ENCODE assay signal across 1 cellular context in the genomic region with DNA sequence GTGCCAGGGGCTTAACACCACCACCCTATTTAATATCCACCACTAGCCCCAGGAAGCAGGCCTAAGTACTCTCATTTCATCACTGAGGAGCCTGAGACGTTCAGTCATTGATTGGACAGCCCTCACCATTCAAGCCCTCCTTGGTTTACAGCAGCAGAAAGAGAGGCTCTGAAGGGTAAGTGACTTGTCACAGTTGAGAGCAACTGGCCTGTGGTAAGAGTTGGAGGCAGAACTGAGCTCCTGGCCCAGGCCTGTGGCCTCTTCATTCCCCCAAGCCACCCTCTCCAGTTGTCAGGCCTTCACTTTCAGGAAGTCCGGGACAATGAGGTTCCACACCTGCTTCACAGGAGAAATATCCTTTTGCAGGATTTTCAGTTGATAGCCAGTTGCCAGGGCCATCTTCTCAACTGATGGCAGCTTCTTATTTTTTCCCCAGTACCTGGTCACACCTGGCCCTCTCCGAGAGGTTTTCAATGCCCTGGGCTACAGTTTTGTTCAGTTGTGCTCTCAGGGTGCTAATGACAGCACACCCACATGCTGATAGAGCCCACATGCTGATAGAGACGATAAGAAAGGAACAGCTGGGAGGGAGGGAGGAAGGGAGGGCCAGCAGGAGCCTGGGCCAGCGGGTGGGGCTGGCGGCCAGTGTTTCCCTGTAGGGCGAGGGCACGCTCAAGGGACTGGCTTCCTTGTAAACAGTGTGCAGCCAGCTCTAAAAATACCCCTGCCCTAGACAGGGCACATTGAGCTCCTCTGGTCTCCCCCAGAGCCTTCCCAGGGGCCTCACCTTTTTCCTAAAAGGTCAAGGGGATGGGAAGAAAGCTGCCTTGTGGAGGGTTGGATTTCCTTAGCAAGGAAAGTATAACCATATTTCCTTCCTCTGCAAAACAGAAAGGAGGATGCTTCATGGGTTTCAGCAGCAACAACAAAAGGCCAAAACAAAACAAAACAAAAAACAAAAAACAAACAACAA.
TF ChIP-seq lines count a peak whose summit lies in the region.

No MANE protein-coding gene starts in this region.

TF ChIP-seq in HepG2, 621 proteins besides CTCF, POLR2A, EP300 and RAD21 (continued from another document):
- no peak for TF ChIP-seq ZNF484 (CRISPR knock-in tag; IDR thresholded peaks at IDR 0.05; ENCODE audit: borderline replicate concordance, low read depth)
- no peak for TF ChIP-seq REPIN1 (CRISPR knock-in tag; IDR thresholded peaks at IDR 0.05; ENCODE audit: borderline replicate concordance, low read depth)
- TF ChIP-seq, protein P1, sequence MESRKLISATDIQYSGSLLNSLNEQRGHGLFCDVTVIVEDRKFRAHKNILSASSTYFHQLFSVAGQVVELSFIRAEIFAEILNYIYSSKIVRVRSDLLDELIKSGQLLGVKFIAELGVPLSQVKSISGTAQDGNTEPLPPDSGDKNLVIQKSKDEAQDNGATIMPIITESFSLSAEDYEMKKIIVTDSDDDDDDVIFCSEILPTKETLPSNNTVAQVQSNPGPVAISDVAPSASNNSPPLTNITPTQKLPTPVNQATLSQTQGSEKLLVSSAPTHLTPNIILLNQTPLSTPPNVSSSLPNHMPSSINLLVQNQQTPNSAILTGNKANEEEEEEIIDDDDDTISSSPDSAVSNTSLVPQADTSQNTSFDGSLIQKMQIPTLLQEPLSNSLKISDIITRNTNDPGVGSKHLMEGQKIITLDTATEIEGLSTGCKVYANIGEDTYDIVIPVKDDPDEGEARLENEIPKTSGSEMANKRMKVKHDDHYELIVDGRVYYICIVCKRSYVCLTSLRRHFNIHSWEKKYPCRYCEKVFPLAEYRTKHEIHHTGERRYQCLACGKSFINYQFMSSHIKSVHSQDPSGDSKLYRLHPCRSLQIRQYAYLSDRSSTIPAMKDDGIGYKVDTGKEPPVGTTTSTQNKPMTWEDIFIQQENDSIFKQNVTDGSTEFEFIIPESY (CRISPR knock-in tag; IDR thresholded peaks at IDR 0.05), result peak; percentile 95
- TF ChIP-seq ARNT (IDR thresholded peaks at IDR 0.05), result no peak
- 0 out of 2 replicates have a peak, but pooled peaks have one; percentile 20 for TF ChIP-seq HOXA3 (CRISPR knock-in tag; IDR thresholded peaks at IDR 0.05)
- TF ChIP-seq, protein P2, sequence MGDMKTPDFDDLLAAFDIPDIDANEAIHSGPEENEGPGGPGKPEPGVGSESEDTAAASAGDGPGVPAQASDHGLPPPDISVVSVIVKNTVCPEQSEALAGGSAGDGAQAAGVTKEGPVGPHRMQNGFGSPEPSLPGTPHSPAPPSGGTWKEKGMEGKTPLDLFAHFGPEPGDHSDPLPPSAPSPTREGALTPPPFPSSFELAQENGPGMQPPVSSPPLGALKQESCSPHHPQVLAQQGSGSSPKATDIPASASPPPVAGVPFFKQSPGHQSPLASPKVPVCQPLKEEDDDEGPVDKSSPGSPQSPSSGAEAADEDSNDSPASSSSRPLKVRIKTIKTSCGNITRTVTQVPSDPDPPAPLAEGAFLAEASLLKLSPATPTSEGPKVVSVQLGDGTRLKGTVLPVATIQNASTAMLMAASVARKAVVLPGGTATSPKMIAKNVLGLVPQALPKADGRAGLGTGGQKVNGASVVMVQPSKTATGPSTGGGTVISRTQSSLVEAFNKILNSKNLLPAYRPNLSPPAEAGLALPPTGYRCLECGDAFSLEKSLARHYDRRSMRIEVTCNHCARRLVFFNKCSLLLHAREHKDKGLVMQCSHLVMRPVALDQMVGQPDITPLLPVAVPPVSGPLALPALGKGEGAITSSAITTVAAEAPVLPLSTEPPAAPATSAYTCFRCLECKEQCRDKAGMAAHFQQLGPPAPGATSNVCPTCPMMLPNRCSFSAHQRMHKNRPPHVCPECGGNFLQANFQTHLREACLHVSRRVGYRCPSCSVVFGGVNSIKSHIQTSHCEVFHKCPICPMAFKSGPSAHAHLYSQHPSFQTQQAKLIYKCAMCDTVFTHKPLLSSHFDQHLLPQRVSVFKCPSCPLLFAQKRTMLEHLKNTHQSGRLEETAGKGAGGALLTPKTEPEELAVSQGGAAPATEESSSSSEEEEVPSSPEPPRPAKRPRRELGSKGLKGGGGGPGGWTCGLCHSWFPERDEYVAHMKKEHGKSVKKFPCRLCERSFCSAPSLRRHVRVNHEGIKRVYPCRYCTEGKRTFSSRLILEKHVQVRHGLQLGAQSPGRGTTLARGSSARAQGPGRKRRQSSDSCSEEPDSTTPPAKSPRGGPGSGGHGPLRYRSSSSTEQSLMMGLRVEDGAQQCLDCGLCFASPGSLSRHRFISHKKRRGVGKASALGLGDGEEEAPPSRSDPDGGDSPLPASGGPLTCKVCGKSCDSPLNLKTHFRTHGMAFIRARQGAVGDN (CRISPR knock-in tag; IDR thresholded peaks at IDR 0.05), result peak; percentile 37
- TF ChIP-seq, protein P3, sequence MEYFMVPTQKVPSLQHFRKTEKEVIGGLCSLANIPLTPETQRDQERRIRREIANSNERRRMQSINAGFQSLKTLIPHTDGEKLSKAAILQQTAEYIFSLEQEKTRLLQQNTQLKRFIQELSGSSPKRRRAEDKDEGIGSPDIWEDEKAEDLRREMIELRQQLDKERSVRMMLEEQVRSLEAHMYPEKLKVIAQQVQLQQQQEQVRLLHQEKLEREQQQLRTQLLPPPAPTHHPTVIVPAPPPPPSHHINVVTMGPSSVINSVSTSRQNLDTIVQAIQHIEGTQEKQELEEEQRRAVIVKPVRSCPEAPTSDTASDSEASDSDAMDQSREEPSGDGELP (IDR thresholded peaks at IDR 0.05; ENCODE audit: borderline replicate concordance, low read depth), result peak; percentile 63; the same call in 1 of the 2 replicates
- TF ChIP-seq KMT2A (CRISPR knock-in tag; IDR thresholded peaks at IDR 0.05), result no peak
- TF ChIP-seq PLRG1 (conservative IDR thresholded peaks at IDR 0.05), result no peak
- no peak for TF ChIP-seq FOXP1 (IDR thresholded peaks at IDR 0.05)
- TF ChIP-seq FOXP1 (CRISPR knock-in tag; IDR thresholded peaks at IDR 0.05), result no peak
- TF ChIP-seq ERF (CRISPR knock-in tag; IDR thresholded peaks at IDR 0.05), result no peak
- TF ChIP-seq NFYC (CRISPR knock-in tag; IDR thresholded peaks at IDR 0.05), result no peak
- TF ChIP-seq SNAI1 (CRISPR knock-in tag; IDR thresholded peaks at IDR 0.05; ENCODE audit: borderline replicate concordance), result no peak
- TF ChIP-seq ZMYM3 (CRISPR knock-in tag; IDR thresholded peaks at IDR 0.05), result no peak
- TF ChIP-seq NR2F2 (IDR thresholded peaks at IDR 0.05; ENCODE audit: borderline replicate concordance, low read depth), result no peak
- TF ChIP-seq ZNF296 (CRISPR knock-in tag; conservative IDR thresholded peaks at IDR 0.05), result no peak
- TF ChIP-seq MTF1 (CRISPR knock-in tag; IDR thresholded peaks at IDR 0.05), result no peak
- TF ChIP-seq ARHGAP35 (CRISPR knock-in tag; IDR thresholded peaks at IDR 0.05; ENCODE audit: borderline replicate concordance), result no peak
- peak; percentile 36; the same call in 1 of the 2 replicates for TF ChIP-seq SAP130 (CRISPR knock-in tag; IDR thresholded peaks at IDR 0.05; ENCODE audit: low read depth)
- no peak for TF ChIP-seq TCF12 (IDR thresholded peaks at IDR 0.05)
- no peak for TF ChIP-seq TCF12 (CRISPR knock-in tag; IDR thresholded peaks at IDR 0.05)
- TF ChIP-seq RARA (CRISPR knock-in tag; IDR thresholded peaks at IDR 0.05), result 0 out of 2 replicates have a peak, but pooled peaks have one; percentile 9
- no peak for TF ChIP-seq NCOR1 (IDR thresholded peaks at IDR 0.05; ENCODE audit: borderline replicate concordance, low read length)
- no peak for TF ChIP-seq DMAP1 (CRISPR knock-in tag; IDR thresholded peaks at IDR 0.05)
- TF ChIP-seq, protein P4, sequence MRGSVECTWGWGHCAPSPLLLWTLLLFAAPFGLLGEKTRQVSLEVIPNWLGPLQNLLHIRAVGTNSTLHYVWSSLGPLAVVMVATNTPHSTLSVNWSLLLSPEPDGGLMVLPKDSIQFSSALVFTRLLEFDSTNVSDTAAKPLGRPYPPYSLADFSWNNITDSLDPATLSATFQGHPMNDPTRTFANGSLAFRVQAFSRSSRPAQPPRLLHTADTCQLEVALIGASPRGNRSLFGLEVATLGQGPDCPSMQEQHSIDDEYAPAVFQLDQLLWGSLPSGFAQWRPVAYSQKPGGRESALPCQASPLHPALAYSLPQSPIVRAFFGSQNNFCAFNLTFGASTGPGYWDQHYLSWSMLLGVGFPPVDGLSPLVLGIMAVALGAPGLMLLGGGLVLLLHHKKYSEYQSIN (CRISPR knock-in tag; IDR thresholded peaks at IDR 0.05; ENCODE audit: borderline replicate concordance), result no peak
- no peak for TF ChIP-seq ISX (CRISPR knock-in tag; conservative IDR thresholded peaks at IDR 0.05)
- TF ChIP-seq, protein P5, sequence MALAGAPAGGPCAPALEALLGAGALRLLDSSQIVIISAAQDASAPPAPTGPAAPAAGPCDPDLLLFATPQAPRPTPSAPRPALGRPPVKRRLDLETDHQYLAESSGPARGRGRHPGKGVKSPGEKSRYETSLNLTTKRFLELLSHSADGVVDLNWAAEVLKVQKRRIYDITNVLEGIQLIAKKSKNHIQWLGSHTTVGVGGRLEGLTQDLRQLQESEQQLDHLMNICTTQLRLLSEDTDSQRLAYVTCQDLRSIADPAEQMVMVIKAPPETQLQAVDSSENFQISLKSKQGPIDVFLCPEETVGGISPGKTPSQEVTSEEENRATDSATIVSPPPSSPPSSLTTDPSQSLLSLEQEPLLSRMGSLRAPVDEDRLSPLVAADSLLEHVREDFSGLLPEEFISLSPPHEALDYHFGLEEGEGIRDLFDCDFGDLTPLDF (CRISPR knock-in tag; IDR thresholded peaks at IDR 0.05), result no peak
- no peak for TF ChIP-seq IRF2 (CRISPR knock-in tag; IDR thresholded peaks at IDR 0.05)
- TF ChIP-seq ZNF331 (CRISPR knock-in tag; IDR thresholded peaks at IDR 0.05), result no peak
- TF ChIP-seq KAT7 (CRISPR knock-in tag; IDR thresholded peaks at IDR 0.05; ENCODE audit: borderline replicate concordance), result no peak
- TF ChIP-seq HDAC6 (IDR thresholded peaks at IDR 0.05; ENCODE audit: low read depth, low read length), result no peak
- TF ChIP-seq NCOA1 (CRISPR knock-in tag; IDR thresholded peaks at IDR 0.05), result no peak
TF ChIP-seq in HepG2: peak in this region for 7.
